18 cellular contexts compared by ENCODE assay signal in the genomic region with DNA sequence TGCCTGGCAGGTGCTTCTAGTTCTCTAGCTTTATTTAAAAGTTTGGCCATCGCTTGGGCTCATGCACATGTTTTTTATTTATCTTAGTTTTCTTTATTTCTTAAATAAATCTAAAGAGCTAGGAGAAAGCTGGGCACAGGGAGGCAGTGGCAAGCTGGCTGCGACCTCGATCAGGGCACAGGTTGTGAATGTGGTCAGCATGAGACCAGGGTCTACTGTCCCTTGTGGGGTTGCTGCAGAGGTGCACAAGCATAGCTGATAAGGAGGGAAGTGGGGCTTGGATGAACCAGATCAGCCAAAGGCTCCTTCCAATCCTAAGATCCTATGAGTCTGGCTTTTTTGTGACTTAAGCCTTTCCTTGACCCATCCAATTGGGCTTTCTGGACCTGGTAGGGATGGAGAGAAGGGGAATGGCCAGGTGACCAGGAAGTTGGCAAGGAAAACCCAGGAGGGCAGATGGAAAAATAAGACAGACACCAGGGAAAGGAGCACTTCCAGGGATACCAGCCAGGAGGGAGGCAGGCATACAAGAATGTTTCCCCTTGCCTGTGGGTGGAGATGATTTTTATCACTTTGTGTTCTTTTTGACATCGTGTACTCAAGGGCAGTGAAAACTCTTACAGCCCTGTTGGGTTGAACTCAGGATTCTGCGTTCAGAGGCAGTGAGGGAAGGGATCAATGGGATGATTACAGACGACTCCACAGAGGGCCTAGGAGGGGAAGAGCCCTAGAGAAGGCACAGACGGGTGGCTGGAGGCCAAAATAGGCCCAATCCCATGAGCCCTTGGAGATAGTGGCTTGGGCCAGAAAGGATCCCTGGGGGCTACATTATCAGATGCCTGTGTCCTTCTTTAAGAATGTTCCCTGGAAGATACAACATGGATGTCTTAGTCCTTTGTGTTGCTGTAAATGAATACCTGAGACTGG. TPM values are rescaled to one million over a fixed set of nuclear protein-coding genes. Genes with fewer than 3 reads are reported as not detected.
DNase-seq lines count a peak whose midpoint lies in the region; ATAC-seq and TF ChIP-seq lines count a peak whose summit lies in the region.
"Had no signal": no experiment of that assay in that cellular context is flagged by ENCODE, and none has a peak within 500 bp of the region (broad histone marks: within the 10 kb centered on the region; RNA-seq: fewer than 3 reads in every experiment).

No MANE protein-coding gene starts in this region.

- no peak for TF ChIP-seq POLR2A in gastrocnemius medialis (IDR thresholded peaks at IDR 0.05)

- in situ Hi-C loops in gastrocnemius medialis (cut with MboI; ENCODE audit: low sequenced_read_pairs in 4 of 4) = no loop called here

- peaks cover 6% of the 10 kb centered on the region for H3K9me3 ChIP-seq in BLaER1
- H3K9me3 ChIP-seq in ascending aorta = peaks cover 0 to 8% of the 10 kb centered on the region in 2 donors
- H3K9me3 ChIP-seq in left ventricle myocardium inferior (replicated peaks) = peaks cover 8% of the 10 kb centered on the region
- H3K9me3 ChIP-seq in gastrocnemius medialis = no peaks in the 10 kb centered on the region
- no peaks in the 10 kb centered on the region for H3K9me3 ChIP-seq in hepatocyte (ENCODE audit: low read depth)

- H3K4me3 ChIP-seq in BLaER1 (no peak overlapping the region), ascending aorta (no peak overlapping the region), left ventricle myocardium inferior (peak overlapping the region; percentile 22), gastrocnemius medialis (peak overlapping the region in 1 of 4 donors; percentile 8), hepatocyte (no peak overlapping the region)

- H3K4me2 ChIP-seq in BLaER1 = peak overlapping the region; percentile 43; the same call in 1 of the 2 replicates
- H3K4me2 ChIP-seq in hepatocyte = no peak overlapping the region

- H3K27ac ChIP-seq in BLaER1 = no peak overlapping the region
- peak overlapping the region; percentile 32 to 62 for H3K27ac ChIP-seq in ascending aorta
- H3K27ac ChIP-seq in left ventricle myocardium inferior (replicated peaks) = peak overlapping the region; percentile 97
- H3K27ac ChIP-seq in gastrocnemius medialis = peak overlapping the region; percentile 74 to 84 (median 78)
- no peak overlapping the region for H3K27ac ChIP-seq in hepatocyte

- no peak overlapping the region for H2AFZ ChIP-seq in hepatocyte

- no peaks in the 10 kb centered on the region for H3K79me2 ChIP-seq in hepatocyte

- H3K4me1 ChIP-seq in BLaER1 (peaks cover 26% of the 10 kb centered on the region), ascending aorta (no peaks in the 10 kb centered on the region), left ventricle myocardium inferior (peaks cover 86% of the 10 kb centered on the region), gastrocnemius medialis (peaks cover 14 to 50% of the 10 kb centered on the region in 2 donors), hepatocyte (ENCODE audit: insufficient read depth) (no peaks in the 10 kb centered on the region)

- 79% methylated on average over 7 of the region's 7 CpGs for WGBS in hepatocyte (ENCODE audit: low lambda C conversion rate, missing lambda C conversion rate)

- H3K27me3 ChIP-seq in BLaER1 (no peaks in the 10 kb centered on the region), ascending aorta (no peaks in the 10 kb centered on the region), left ventricle myocardium inferior (ENCODE audit: low read depth) (no peaks in the 10 kb centered on the region), gastrocnemius medialis (no peaks in the 10 kb centered on the region), hepatocyte (no peaks in the 10 kb centered on the region)

- DNase-seq in ascending aorta (ENCODE audit: low spot score in 2 of 2) (no peak), left ventricle myocardium inferior (no peak), gastrocnemius medialis (no peak), hepatocyte (ENCODE audit: low spot score) (no peak), SHP77 treated with DMSO at 0.1 percent for 48 hours (lab: John Stamatoyannopoulos, UW) (no peak), middle frontal gyrus (ENCODE audit: extremely low spot score, low spot score) (no peak)
- DNase-seq: amygdala; CD4-positive, alpha-beta memory T cell; DMS53; foreskin melanocyte; NCI-H146; NCI-H446; NK-92 treated with Interleukin-12 subunit alpha and Interleukin-12 subunit beta, amount 100 ng/mL, for 24 hours had no signal

- ATAC-seq in gastrocnemius medialis (peak in 1 of 2 donors; percentile 8), GM21825 (IDR thresholded peaks at IDR 0.05; ENCODE audit: unreplicated experiment) (no peak)

- no peaks in the 10 kb centered on the region for H3K9me2 ChIP-seq in hepatocyte (replicated peaks; ENCODE audit: insufficient read depth)

- TF ChIP-seq CTCF in ascending aorta (IDR thresholded peaks at IDR 0.05) (no peak), left ventricle myocardium inferior (IDR thresholded peaks at IDR 0.05; ENCODE audit: borderline replicate concordance) (no peak), gastrocnemius medialis (IDR thresholded peaks at IDR 0.05 in 4 of 5, conservative IDR thresholded peaks at IDR 0.05 in 1 of 5) (no peak), hepatocyte (IDR thresholded peaks at IDR 0.05; ENCODE audit: poor library complexity) (no peak)

- H4K20me1 ChIP-seq in BLaER1 (no peaks in the 10 kb centered on the region), hepatocyte (ENCODE audit: insufficient read depth, poor library complexity, severe bottlenecking) (no peaks in the 10 kb centered on the region)

- H3K36me3 ChIP-seq in BLaER1 (no peaks in the 10 kb centered on the region), ascending aorta (no peaks in the 10 kb centered on the region), left ventricle myocardium inferior (peaks cover 9% of the 10 kb centered on the region), gastrocnemius medialis (no peaks in the 10 kb centered on the region), hepatocyte (replicated peaks; ENCODE audit: insufficient read depth, low read depth) (no peaks in the 10 kb centered on the region)

- intact Hi-C loops in ascending aorta (cut with DNase I) = no loop called here
- intact Hi-C loops in left ventricle myocardium inferior (cut with micrococcal nuclease) = no loop called here
- intact Hi-C loops in gastrocnemius medialis (cut with DNase I; ENCODE audit: low total_unique reads) = no loop called here

- no peak overlapping the region for H3K9ac ChIP-seq in BLaER1

RNA-seq across cellular contexts. Expression of a gene that starts 8.5 kb away (rescaled TPM):
- total RNA-seq in ascending aorta = 243 TPM
- 11.5 TPM for total RNA-seq in left ventricle myocardium inferior
- total RNA-seq in gastrocnemius medialis = 10 to 100 TPM; 57.3 to 97.4 (median 70.0) TPM
- 0.67 TPM in 1 of 2 replicates, not detected in the other for total RNA-seq in hepatocyte
- 0.25 and 0.92 TPM in 2 replicates for polyA plus RNA-seq in hepatocyte
- total RNA-seq: CD4-positive, alpha-beta memory T cell; chondrocyte; H4; osteoblast had no signal

Comparison
In these comparisons a context has a peak if more than half of its experiments do, and no peak if none do; other contexts are left out.
1. H3K27ac ChIP-seq: peak in ascending aorta (2 of 2), left ventricle myocardium inferior (single experiment) and gastrocnemius medialis (4 of 4); none in BLaER1 (single experiment) and hepatocyte (single experiment).